In genomic region chr7:35695987-35696386, GRCh38 we compare ENCODE assay signal across 8 cellular contexts. TPM values are rescaled to one million over a fixed set of nuclear protein-coding genes. Genes with fewer than 3 reads are reported as not detected.
DNase-seq lines count a peak whose midpoint lies in the region; ATAC-seq and TF ChIP-seq lines count a peak whose summit lies in the region.
"Had no signal": no experiment of that assay in that cellular context is flagged by ENCODE, and none has a peak within 500 bp of the region (broad histone marks: within the 10 kb centered on the region; RNA-seq: fewer than 3 reads in every experiment).

No MANE protein-coding gene starts in this region.

- POLR2A ChIA-PET in HEK293T (lab: Yijun Ruan, JAX) = interaction anchor here (0.6 to 2.0 kb wide), 6 partner anchors 8 to 126 kb away, joined by 3 to 10 read pairs (median 4); partner anchors contain the start of gene SEPTIN7

- CTCF ChIA-PET in HEK293T (lab: Yijun Ruan, JAX) = interaction anchor here (1.2 kb wide), 1 partner anchor 11 kb away, joined by 4 read pairs; no protein-coding TSS in a partner anchor

- in situ Hi-C loops in HAP-1 (cut with MboI; ENCODE audit: low sequenced_read_pairs) = no loop called here

- DNase-seq in HAP-1 (ENCODE audit: low spot score in 2 of 2) (no peak), foreskin keratinocyte (no peak), OCI-M2 (lab: John Stamatoyannopoulos, UW; ENCODE audit: unreplicated experiment) (no peak), HEK293T (ENCODE audit: extremely low spot score) (no peak)
- DNase-seq in T-helper 2 cell treated with Interferon-gamma antibody and Interleukin-4, amounts not matched to agents 5 μg/mL and 100 μg/mL, for 36 hours (ENCODE audit: low spot score) = no peak
- no peak for DNase-seq in activated CD4-positive, CD25-positive, alpha-beta regulatory T cell (lab: John Stamatoyannopoulos, UW)
- DNase-seq: NCI-H1930 had no signal

- TF ChIP-seq CTCF in foreskin keratinocyte (conservative IDR thresholded peaks at IDR 0.05) = no peak

- H3K36me3 Mint-ChIP-seq in T-helper 2 cell treated with Interferon-gamma antibody and Interleukin-4, amounts not matched to agents 5 μg/mL and 100 μg/mL, for 36 hours (ENCODE audit: low read depth) = peaks cover 25% of the 10 kb centered on the region

- no peaks in the 10 kb centered on the region for H3K36me3 ChIP-seq in HAP-1 (replicated peaks)

- H3K4me3 ChIP-seq in HAP-1 = peak overlapping the region; percentile 78
- peak overlapping the region in 6 of 7 experiments; percentile 61 to 94 (median 83) for H3K4me3 ChIP-seq in skin epidermis

- peak overlapping the region; percentile 98 for H3K27ac ChIP-seq in foreskin keratinocyte
- H3K27ac ChIP-seq in skin epidermis = peak overlapping the region in 9 of 21 experiments; percentile 35 to 100 (median 98)

- peaks cover 27% of the 10 kb centered on the region for H3K4me1 ChIP-seq in HAP-1
- peaks cover 35% of the 10 kb centered on the region for H3K4me1 ChIP-seq in foreskin keratinocyte

- peak overlapping the region; percentile 97 for H3K4me3 Mint-ChIP-seq in T-helper 2 cell treated with Interferon-gamma antibody and Interleukin-4, amounts not matched to agents 5 μg/mL and 100 μg/mL, for 36 hours

- H3K9me3 ChIP-seq in HAP-1 = no peaks in the 10 kb centered on the region

- H3K4me1 Mint-ChIP-seq in T-helper 2 cell treated with Interferon-gamma antibody and Interleukin-4, amounts not matched to agents 5 μg/mL and 100 μg/mL, for 36 hours (ENCODE audit: low read depth) = peaks cover 52% of the 10 kb centered on the region

- H3K27me3 ChIP-seq in HAP-1 (ENCODE audit: low read depth) = no peaks in the 10 kb centered on the region
- H3K27me3 ChIP-seq in foreskin keratinocyte = no peaks in the 10 kb centered on the region

- H3K9me3 Mint-ChIP-seq in T-helper 2 cell treated with Interferon-gamma antibody and Interleukin-4, amounts not matched to agents 5 μg/mL and 100 μg/mL, for 36 hours = no peaks in the 10 kb centered on the region

- H3K27me3 Mint-ChIP-seq in T-helper 2 cell treated with Interferon-gamma antibody and Interleukin-4, amounts not matched to agents 5 μg/mL and 100 μg/mL, for 36 hours (ENCODE audit: low read depth) = no peaks in the 10 kb centered on the region

- ATAC-seq in foreskin keratinocyte = no peak

- peak overlapping the region; percentile 98 for H3K27ac Mint-ChIP-seq in T-helper 2 cell treated with Interferon-gamma antibody and Interleukin-4, amounts not matched to agents 5 μg/mL and 100 μg/mL, for 36 hours

TF ChIP-seq in HEK293T, 16 proteins besides CTCF, POLR2A, EP300 and RAD21:
- no peak for TF ChIP-seq BHLHE40 (IDR thresholded peaks at IDR 0.05; ENCODE audit: borderline replicate concordance)
- TF ChIP-seq FOXA1 (IDR thresholded peaks at IDR 0.05) = no peak
- no peak for TF ChIP-seq HDGF (IDR thresholded peaks at IDR 0.05; ENCODE audit: borderline replicate concordance)
- no peak for TF ChIP-seq FOXK2 (IDR thresholded peaks at IDR 0.05)
- TF ChIP-seq ARNT (IDR thresholded peaks at IDR 0.05) = no peak
- TF ChIP-seq FOXM1 (IDR thresholded peaks at IDR 0.05; ENCODE audit: borderline replicate concordance) = no peak
- no peak for TF ChIP-seq SP1 (IDR thresholded peaks at IDR 0.05)
- no peak for TF ChIP-seq TARDBP (IDR thresholded peaks at IDR 0.05)
- TF ChIP-seq CTBP1 (IDR thresholded peaks at IDR 0.05; ENCODE audit: borderline replicate concordance) = no peak

RNA-seq across cellular contexts. Expression of gene HERPUD2, which starts 1.1 kb away (rescaled TPM):
- 22.5 and 24.3 TPM in 2 replicates for total RNA-seq in foreskin keratinocyte
- polyA plus RNA-seq in foreskin keratinocyte = 8.9 and 11.3 TPM in 2 replicates
